14 cellular contexts compared by ENCODE assay signal in the genomic region with DNA sequence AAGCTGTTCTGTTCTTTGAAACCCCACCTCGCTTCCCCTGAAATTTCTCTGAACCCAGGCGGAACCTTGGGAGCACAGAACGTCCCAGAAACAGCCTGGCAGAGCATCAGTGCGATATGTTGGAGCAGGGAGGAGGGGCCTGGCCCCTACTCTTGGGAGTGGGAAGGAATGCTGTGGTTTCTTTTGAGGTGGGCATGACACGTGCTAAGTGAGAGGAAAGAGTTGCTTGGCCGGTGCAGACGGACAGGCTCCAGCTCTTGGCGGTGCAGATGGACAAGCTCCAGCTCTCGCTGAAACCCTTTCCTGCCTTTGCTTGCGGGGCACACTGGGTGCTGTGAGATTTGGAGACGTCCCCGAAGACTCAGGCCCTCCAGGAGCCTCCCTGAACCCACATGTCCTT. TPM values are rescaled to one million over a fixed set of nuclear protein-coding genes. Genes with fewer than 3 reads are reported as not detected.
DNase-seq lines count a peak whose midpoint lies in the region; ATAC-seq, FAIRE-seq and TF ChIP-seq lines count a peak whose summit lies in the region.
"Had no signal": no experiment of that assay in that cellular context is flagged by ENCODE, and none has a peak within 500 bp of the region (broad histone marks: within the 10 kb centered on the region; RNA-seq: fewer than 3 reads in every experiment).

No MANE protein-coding gene starts in this region.

- no peaks in the 10 kb centered on the region for H3K9me3 ChIP-seq in breast epithelium
- H3K9me3 ChIP-seq in mesodermal cell (ENCODE audit: control insufficient read depth, low read length) = no peaks in the 10 kb centered on the region
- H3K9me3 ChIP-seq in upper lobe of left lung = no peaks in the 10 kb centered on the region
- H3K9me3 ChIP-seq: gastrocnemius medialis had no signal

- H3K27ac Mint-ChIP-seq in MCF 10A (ENCODE audit: low read depth, unreplicated experiment) = no peak overlapping the region

- peaks cover 0 to 17% of the 10 kb centered on the region in 2 donors for H3K4me1 ChIP-seq in breast epithelium
- H3K4me1 ChIP-seq in mesodermal cell (ENCODE audit: control insufficient read depth, insufficient read depth, low read length, poor library complexity, severe bottlenecking) = peaks cover 20% of the 10 kb centered on the region
- H3K4me1 ChIP-seq in upper lobe of left lung = peaks cover 18 to 52% (median 36%) of the 10 kb centered on the region in 4 donors

- peak in 2 of 4 donors; percentile 68 to 73 for TF ChIP-seq EP300 in upper lobe of left lung (IDR thresholded peaks at IDR 0.05)

- H3K4me1 Mint-ChIP-seq in MCF 10A (ENCODE audit: insufficient read depth, unreplicated experiment) = peaks cover 31% of the 10 kb centered on the region

- DNase-seq in breast epithelium (ENCODE audit: low spot score in 2 of 2) (peak in 1 of 2 donors; percentile 85), MCF 10A (ENCODE audit: unreplicated experiment) (no peak), dorsolateral prefrontal cortex (peak in 2 of 10 donors; percentile 43 to 54), upper lobe of left lung (peak in 1 of 2 donors; percentile 70), GM12891 (ENCODE audit: insufficient read length, low spot score) (no peak), Kasumi-1 (lab: John Stamatoyannopoulos, UW) (no peak)
- DNase-seq: ACHN, gastrocnemius medialis, GF-D8, NCI-H1694 treated with DMSO at 0.1 percent for 48 hours, OCI-M1 had no signal

- CTCF ChIA-PET in MCF 10A (lab: Yijun Ruan, JAX) = interaction anchor here (0.6 kb wide), 1 partner anchor 1821 kb away, joined by 3 read pairs; no protein-coding TSS in a partner anchor

- H3K4me3 ChIP-seq in breast epithelium (peak overlapping the region in 2 of 3 donors; percentile 37 to 44), dorsolateral prefrontal cortex (peak overlapping the region in 28 of 59 donors; percentile 6 to 44 (median 23)), mesodermal cell (ENCODE audit: extremely low read depth, insufficient read depth, low read length, poor library complexity, severe bottlenecking) (no peak overlapping the region), upper lobe of left lung (no peak overlapping the region)
- H3K4me3 ChIP-seq: gastrocnemius medialis, skin epidermis had no signal

- no peak for TF ChIP-seq CTCF in breast epithelium (IDR thresholded peaks at IDR 0.05)
- no peak for TF ChIP-seq CTCF in MCF 10A (IDR thresholded peaks at IDR 0.05; ENCODE audit: unreplicated experiment)
- no peak for TF ChIP-seq CTCF in dorsolateral prefrontal cortex (IDR thresholded peaks at IDR 0.05 in 54 of 56, conservative IDR thresholded peaks at IDR 0.05 in 2 of 56; ENCODE audit: low read depth in 1 of 56, partially characterized antibody in 56 of 56)
- no peak for TF ChIP-seq CTCF in upper lobe of left lung (IDR thresholded peaks at IDR 0.05)

- FAIRE-seq in GM12891 (lab: Jason Lieb, UNC) = no peak

- H3K27me3 Mint-ChIP-seq in MCF 10A (ENCODE audit: insufficient read depth, unreplicated experiment) = no peaks in the 10 kb centered on the region

- intact Hi-C loops in breast epithelium (cut with DNase I; ENCODE audit: low total_unique reads) = no loop called here
- intact Hi-C loops in MCF 10A (cut with micrococcal nuclease) = no loop called here
- intact Hi-C loops in dorsolateral prefrontal cortex (cut with DNase I) = loop anchor here (5.0 kb wide), 3 partner anchors 37 to 287 kb away; partner anchors contain the start of gene CSTB (in 1 of the 2)

- H3K27ac ChIP-seq in breast epithelium (peak overlapping the region; percentile 76 to 82), dorsolateral prefrontal cortex (peak overlapping the region in 57 of 59 donors; percentile 29 to 99 (median 84)), mesodermal cell (ENCODE audit: low read depth, low read length, severe bottlenecking) (peak overlapping the region; percentile 41), upper lobe of left lung (peak overlapping the region; percentile 13 to 79 (median 66))
- H3K27ac ChIP-seq: gastrocnemius medialis had no signal

- no peaks in the 10 kb centered on the region for H3K9me3 Mint-ChIP-seq in MCF 10A (ENCODE audit: unreplicated experiment)

- H3K27me3 ChIP-seq in breast epithelium (no peaks in the 10 kb centered on the region), dorsolateral prefrontal cortex (no peaks in the 10 kb centered on the region), upper lobe of left lung (no peaks in the 10 kb centered on the region)
- H3K27me3 ChIP-seq: gastrocnemius medialis had no signal

- no peaks in the 10 kb centered on the region for H3K36me3 ChIP-seq in breast epithelium
- peaks cover 27% of the 10 kb centered on the region for H3K36me3 ChIP-seq in mesodermal cell (ENCODE audit: control insufficient read depth, insufficient read depth, low read length)
- peaks cover 0 to 37% (median 19%) of the 10 kb centered on the region in 4 donors for H3K36me3 ChIP-seq in upper lobe of left lung
- H3K36me3 ChIP-seq: gastrocnemius medialis had no signal

- no TSS peak for BruUV-seq in MCF 10A (replicated peaks; lab: Mats Ljungman, UMichigan)

- ATAC-seq in upper lobe of left lung (ENCODE audit: low FRiP score in 2 of 2) (peak; percentile 30 to 75), GM21529 (IDR thresholded peaks at IDR 0.05; ENCODE audit: unreplicated experiment) (no peak)

- POLR2A ChIA-PET in MCF 10A (lab: Yijun Ruan, JAX) = interaction anchor here (0.8 to 1.5 kb wide), 6 partner anchors 22 to 75 kb away, joined by 3 to 7 read pairs (median 4); partner anchors contain the start of genes HSF2BP and RRP1B

- peaks cover 61% of the 10 kb centered on the region for H3K36me3 Mint-ChIP-seq in MCF 10A (ENCODE audit: insufficient read depth, unreplicated experiment)

- TF ChIP-seq POLR2A in breast epithelium (IDR thresholded peaks at IDR 0.05) (no peak), upper lobe of left lung (IDR thresholded peaks at IDR 0.05) (peak in 1 of 4 donors; percentile 17), GM12891 (IDR thresholded peaks at IDR 0.05; ENCODE audit: low read depth, low read length) (no peak)

- WGBS in mesodermal cell (ENCODE audit: insufficient coverage in 2 of 2), 2 experiments = 89 to 90% methylated on average over 10 to 12 of the region's 12 CpGs
- WGBS in upper lobe of left lung, 2 donors = 62 to 66% methylated on average over 12 of the region's 12 CpGs

- H3K4me3 Mint-ChIP-seq in MCF 10A (ENCODE audit: unreplicated experiment) = no peak overlapping the region

TF ChIP-seq in GM12891, 5 proteins besides CTCF, POLR2A, EP300 and RAD21:
- TF ChIP-seq PAX5 (IDR thresholded peaks at IDR 0.05; ENCODE audit: insufficient read depth, low read length, severe bottlenecking) (no peak), SPI1 (IDR thresholded peaks at IDR 0.05; ENCODE audit: low read depth, low read length) (no peak), TAF1 (IDR thresholded peaks at IDR 0.05; ENCODE audit: low read depth, low read length) (no peak), POU2F2 (IDR thresholded peaks at IDR 0.05; ENCODE audit: low read depth, low read length) (no peak), POLR2AphosphoS5 (IDR thresholded peaks at IDR 0.05; ENCODE audit: low read depth, low read length) (no peak)

RNA-seq across cellular contexts. Expression of gene PDXK, which starts 15.9 kb away (rescaled TPM):
- total RNA-seq in breast epithelium (10 to 100 TPM; 51.5 to 79.2 (median 65.6) TPM), MCF 10A (2022) (194 and 210 TPM in 2 replicates), dorsolateral prefrontal cortex (100 to 1,000 TPM; 169 to 469 (median 338) TPM), upper lobe of left lung (100 to 1,000 TPM; 105 to 301 (median 207) TPM)
- 75.8 TPM for polyA plus RNA-seq in mesodermal cell (2013, experiment 1 of 2)
- 65.7 TPM for polyA plus RNA-seq in mesodermal cell (2013, experiment 2 of 2)
- polyA plus RNA-seq in GM12891 (2012; ENCODE audit: low read depth, missing spikeins) = 49.5 TPM

RNA-seq across cellular contexts. Expression of gene CSTB, which starts 41.3 kb away (rescaled TPM):
- total RNA-seq in breast epithelium (10 to 100 TPM; 12.1 to 16.8 (median 16.8) TPM), MCF 10A (2022) (60.5 and 75.0 TPM in 2 replicates), dorsolateral prefrontal cortex (10 to 100 TPM; 21.2 to 46.5 (median 30.9) TPM), upper lobe of left lung (100 to 1,000 TPM in 2 of 6 donors, 10 to 100 TPM in 4; 19.9 to 122 (median 51.3) TPM)
- polyA plus RNA-seq in mesodermal cell (2013, experiment 1 of 2) = 51.1 TPM
- polyA plus RNA-seq in mesodermal cell (2013, experiment 2 of 2) = 45.0 TPM
- 46.0 TPM for polyA plus RNA-seq in GM12891 (2012; ENCODE audit: low read depth, missing spikeins)

RNA-seq across cellular contexts. Expression of gene RRP1, which starts 54.5 kb away (rescaled TPM):
- total RNA-seq in breast epithelium (10 to 100 TPM; 15.4 to 22.9 (median 16.5) TPM), MCF 10A (2022) (43.7 and 56.0 TPM in 2 replicates), dorsolateral prefrontal cortex (10 to 100 TPM; 22.5 to 48.3 (median 31.5) TPM), upper lobe of left lung (10 to 100 TPM; 12.0 to 25.1 (median 20.9) TPM)
- 18.9 TPM for polyA plus RNA-seq in mesodermal cell (2013, experiment 1 of 2)
- polyA plus RNA-seq in mesodermal cell (2013, experiment 2 of 2) = 15.4 TPM
- polyA plus RNA-seq in GM12891 (2012; ENCODE audit: low read depth, missing spikeins) = 26.4 TPM

Comparison
In these comparisons a context has a peak if more than half of its experiments do, and no peak if none do; other contexts are left out.
1. H3K4me3 ChIP-seq: peak in breast epithelium (2 of 3); none in mesodermal cell (single experiment) and upper lobe of left lung (0 of 4).
2. intact Hi-C loops: an anchor here in dorsolateral prefrontal cortex (5.0 kb wide); none called in breast epithelium and MCF 10A.
3. Peak in every context shown above with its lines, with median percentiles within 50 percentile points of each other: H3K27ac ChIP-seq.